ENCODE assay signal across 16 cellular contexts in genomic region chr13:96044238-96044637, GRCh38.
"Had no signal": no experiment of that assay in that cellular context is flagged by ENCODE, and none has a peak within 500 bp of the region (broad histone marks: within the 10 kb centered on the region; RNA-seq: fewer than 3 reads in every experiment).

No MANE protein-coding gene starts in this region.

- H3K4me3 ChIP-seq: MG63, SK-N-MC had no signal

- H3K27me3 ChIP-seq: MG63 had no signal

- H3K27ac ChIP-seq: SK-N-MC had no signal

- DNase-seq: KBM-7, MG63, NCI-H1092 treated with DMSO at 0.1 percent for 48 hours, NCI-H1436, NCI-H187, NCI-H2029, NCI-H2081 treated with DMSO at 0.1 percent for 48 hours, NCI-H2171, NCI-H226, NCI-H446, NCI-H510A, NCI-H524 treated with DMSO at 0.1 percent for 48 hours, NCI-H748 treated with DMSO at 0.1 percent for 48 hours, RPMI8226, SHP77 had no signal
